20 cellular contexts compared by ENCODE assay signal in genomic region chr15:91568036-91568435, GRCh38.
A peak's percentile ranks its signal among the peaks of the same experiment; 100 is the strongest.
DNase-seq lines count a peak whose midpoint lies in the region; ATAC-seq, FAIRE-seq and TF ChIP-seq lines count a peak whose summit lies in the region.
"Had no signal": no experiment of that assay in that cellular context is flagged by ENCODE, and none has a peak within 500 bp of the region (broad histone marks: within the 10 kb centered on the region; RNA-seq: fewer than 3 reads in every experiment).

No MANE protein-coding gene starts in this region.

- intact Hi-C loops in K562 (cut with micrococcal nuclease): no loop called here

- in situ Hi-C loops in K562 (cut with MboI): no loop called here

- BruUV-seq in K562 (replicated peaks; lab: Mats Ljungman, UMichigan): no TSS peak

- 60% methylated on average over 2 of the region's 2 CpGs for WGBS in A549 (ENCODE audit: missing lambda C conversion rate)
- WGBS in K562 (ENCODE audit: insufficient coverage, low coverage, missing lambda C conversion rate): 0% methylated on average over 2 of the region's 2 CpGs
- 16 to 51% (median 34%) methylated on average over 2 of the region's 2 CpGs for WGBS in small intestine, 3 donors

- H3K27ac ChIP-seq in A549 (no peak overlapping the region), K562 (ENCODE audit: extremely low read depth, low read depth, low read length) (no peak overlapping the region), small intestine (ENCODE audit: low read depth in 1 of 2, low read length in 1 of 2) (no peak overlapping the region)
- H3K27ac ChIP-seq: BLaER1 treated with 17β-estradiol and CSF1 and Interleukin-3, amounts not matched to agents 10 nM and 100 nM; C4-2B had no signal

- H3K36me3 ChIP-seq in K562 (ENCODE audit: control insufficient read depth, insufficient read depth, low read length): no peaks in the 10 kb centered on the region
- H3K36me3 ChIP-seq in small intestine (ENCODE audit: control insufficient read depth in 2 of 2, insufficient read depth in 2 of 2, low read length in 2 of 2): no peaks in the 10 kb centered on the region
- H3K36me3 ChIP-seq: BLaER1 treated with 17β-estradiol and CSF1 and Interleukin-3, amounts not matched to agents 10 nM and 100 nM had no signal

- no peak for ATAC-seq in A549
- no peak for ATAC-seq in K562
- ATAC-seq in GM19397 (IDR thresholded peaks at IDR 0.05; ENCODE audit: unreplicated experiment): no peak
- ATAC-seq: CD8-positive, alpha-beta T cell had no signal

- no peak overlapping the region for H3K9ac ChIP-seq in K562 (ENCODE audit: insufficient read depth in 1 of 2, low read depth in 2 of 2, low read length in 2 of 2)
- H3K9ac ChIP-seq: BLaER1 treated with 17β-estradiol and CSF1 and Interleukin-3, amounts not matched to agents 10 nM and 100 nM had no signal

- no peak for TF ChIP-seq POLR2A in A549 (IDR thresholded peaks at IDR 0.05; ENCODE audit: low read length)
- TF ChIP-seq POLR2A in K562 (conservative IDR thresholded peaks at IDR 0.05): no peak

- H3K27me3 ChIP-seq in K562 (ENCODE audit: control insufficient read depth in 2 of 2, insufficient read depth in 2 of 2, low read length in 2 of 2) (no peaks in the 10 kb centered on the region; a peak in 2 of 5 replicates), small intestine (ENCODE audit: control insufficient read depth in 2 of 2, insufficient read depth in 2 of 2, low read length in 2 of 2) (no peaks in the 10 kb centered on the region)
- H3K27me3 ChIP-seq: BLaER1 treated with 17β-estradiol and CSF1 and Interleukin-3, amounts not matched to agents 10 nM and 100 nM had no signal

- H3K4me1 ChIP-seq in A549: peaks cover 10% of the 10 kb centered on the region; the same call in 2 of the 3 replicates
- no peaks in the 10 kb centered on the region for H3K4me1 ChIP-seq in K562 (replicated peaks in 1 of 2; ENCODE audit: control insufficient read depth in 2 of 2, insufficient read depth in 2 of 2, low read length in 2 of 2)
- H3K4me1 ChIP-seq in small intestine (ENCODE audit: control insufficient read depth in 2 of 2, insufficient read depth in 1 of 2, low read depth in 1 of 2, low read length in 1 of 2): no peaks in the 10 kb centered on the region
- H3K4me1 ChIP-seq: Caco-2 had no signal

- POLR2A ChIA-PET in A549 (lab: Yijun Ruan, JAX) (no interaction called here), K562 (lab: Yijun Ruan, JAX) (no interaction called here)

- H3K9me1 ChIP-seq in K562 (ENCODE audit: control insufficient read depth, insufficient read depth, low read length): no peaks in the 10 kb centered on the region

- H2AFZ ChIP-seq in K562 (ENCODE audit: low read depth, low read length): no peak overlapping the region

- CTCF ChIA-PET in A549 (lab: Yijun Ruan, JAX) (no interaction called here), K562 (lab: Yijun Ruan, JAX; ENCODE audit: low intra/inter-chr PET ratio) (no interaction called here)

- H3K79me2 ChIP-seq in K562 (ENCODE audit: control insufficient read depth, insufficient read depth, low read length): no peaks in the 10 kb centered on the region

- H3K4me2 ChIP-seq in A549 (no peak overlapping the region), K562 (ENCODE audit: insufficient read depth, low read length) (no peak overlapping the region)
- H3K4me2 ChIP-seq: BLaER1 treated with 17β-estradiol and CSF1 and Interleukin-3, amounts not matched to agents 10 nM and 100 nM had no signal

- H4K20me1 ChIP-seq in K562 (replicated peaks; ENCODE audit: control insufficient read depth, insufficient read depth, low read length): no peaks in the 10 kb centered on the region
- H4K20me1 ChIP-seq: BLaER1 treated with 17β-estradiol and CSF1 and Interleukin-3, amounts not matched to agents 10 nM and 100 nM had no signal

- no peak overlapping the region for H3K4me3 ChIP-seq in A549
- H3K4me3 ChIP-seq in K562: no peak overlapping the region
- H3K4me3 ChIP-seq in small intestine (ENCODE audit: low read depth in 1 of 2, low read length in 2 of 2): no peak overlapping the region
- H3K4me3 ChIP-seq: BLaER1 treated with 17β-estradiol and CSF1 and Interleukin-3, amounts not matched to agents 10 nM and 100 nM had no signal

- TF ChIP-seq CTCF in A549 (IDR thresholded peaks at IDR 0.05): no peak
- no peak for TF ChIP-seq CTCF in K562 (IDR thresholded peaks at IDR 0.05 in 2 of 3, conservative IDR thresholded peaks at IDR 0.05 in 1 of 3; ENCODE audit: insufficient read depth in 2 of 3, low read depth in 1 of 3, low read length in 3 of 3)

- TF ChIP-seq EP300 in A549 (IDR thresholded peaks at IDR 0.05): no peak
- no peak for TF ChIP-seq EP300 in K562 (IDR thresholded peaks at IDR 0.05; ENCODE audit: low read length)

- H3K9me3 ChIP-seq in A549: peaks cover 10% of the 10 kb centered on the region; the same call in 2 of the 3 replicates
- H3K9me3 ChIP-seq in K562 (replicated peaks; ENCODE audit: control insufficient read depth, insufficient read depth, low read depth, low read length): no peaks in the 10 kb centered on the region
- no peaks in the 10 kb centered on the region for H3K9me3 ChIP-seq in small intestine (ENCODE audit: control insufficient read depth, low read depth)
- H3K9me3 ChIP-seq: Caco-2 had no signal

- TF ChIP-seq RAD21 in A549 (conservative IDR thresholded peaks at IDR 0.05 in 1 of 2, IDR thresholded peaks at IDR 0.05 in 1 of 2) (no peak), K562 (CRISPR knock-in tag; conservative IDR thresholded peaks at IDR 0.05 in 1 of 2, IDR thresholded peaks at IDR 0.05 in 1 of 2) (no peak)

- no peak for FAIRE-seq in A549 (lab: Jason Lieb, UNC)
- no peak for FAIRE-seq in K562 (lab: Jason Lieb, UNC)
- FAIRE-seq in small intestine (lab: Jason Lieb, UNC): no peak
- FAIRE-seq: A204.1, D721Med, G401.6, GM12891, GM19239 had no signal

- DNase-seq in A549 (ENCODE audit: low read depth in 1 of 2, low spot score in 1 of 2) (no peak), K562 (ENCODE audit: extremely low read depth in 1 of 4, low spot score in 3 of 4) (no peak), small intestine (peak; percentile 57), NCI-H2227 treated with DMSO at 0.1 percent for 48 hours (lab: John Stamatoyannopoulos, UW) (no peak)
- DNase-seq: 8988T; AML-193; Caco-2; Calu3; CD4-positive, alpha-beta T cell; CD8-positive, alpha-beta T cell; DMS79 treated with DMSO at 0.1 percent for 48 hours; GF-D8 had no signal

TF ChIP-seq in A549, 52 proteins besides CTCF, POLR2A, EP300 and RAD21:
- no peak for TF ChIP-seq ZC3H11A (IDR thresholded peaks at IDR 0.05)
- TF ChIP-seq, protein P1, sequence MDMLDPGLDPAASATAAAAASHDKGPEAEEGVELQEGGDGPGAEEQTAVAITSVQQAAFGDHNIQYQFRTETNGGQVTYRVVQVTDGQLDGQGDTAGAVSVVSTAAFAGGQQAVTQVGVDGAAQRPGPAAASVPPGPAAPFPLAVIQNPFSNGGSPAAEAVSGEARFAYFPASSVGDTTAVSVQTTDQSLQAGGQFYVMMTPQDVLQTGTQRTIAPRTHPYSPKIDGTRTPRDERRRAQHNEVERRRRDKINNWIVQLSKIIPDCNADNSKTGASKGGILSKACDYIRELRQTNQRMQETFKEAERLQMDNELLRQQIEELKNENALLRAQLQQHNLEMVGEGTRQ (IDR thresholded peaks at IDR 0.05): peak; percentile 37; the same call in 1 of the 2 replicates

TF ChIP-seq in K562, 482 proteins besides CTCF, POLR2A, EP300 and RAD21:
- peak; percentile 89 for TF ChIP-seq TFE3 (CRISPR knock-in tag; IDR thresholded peaks at IDR 0.05)
- TF ChIP-seq IFI16 (CRISPR knock-in tag; IDR thresholded peaks at IDR 0.05): no peak
